ENCODE assay signal across 21 cellular contexts in the genomic region with DNA sequence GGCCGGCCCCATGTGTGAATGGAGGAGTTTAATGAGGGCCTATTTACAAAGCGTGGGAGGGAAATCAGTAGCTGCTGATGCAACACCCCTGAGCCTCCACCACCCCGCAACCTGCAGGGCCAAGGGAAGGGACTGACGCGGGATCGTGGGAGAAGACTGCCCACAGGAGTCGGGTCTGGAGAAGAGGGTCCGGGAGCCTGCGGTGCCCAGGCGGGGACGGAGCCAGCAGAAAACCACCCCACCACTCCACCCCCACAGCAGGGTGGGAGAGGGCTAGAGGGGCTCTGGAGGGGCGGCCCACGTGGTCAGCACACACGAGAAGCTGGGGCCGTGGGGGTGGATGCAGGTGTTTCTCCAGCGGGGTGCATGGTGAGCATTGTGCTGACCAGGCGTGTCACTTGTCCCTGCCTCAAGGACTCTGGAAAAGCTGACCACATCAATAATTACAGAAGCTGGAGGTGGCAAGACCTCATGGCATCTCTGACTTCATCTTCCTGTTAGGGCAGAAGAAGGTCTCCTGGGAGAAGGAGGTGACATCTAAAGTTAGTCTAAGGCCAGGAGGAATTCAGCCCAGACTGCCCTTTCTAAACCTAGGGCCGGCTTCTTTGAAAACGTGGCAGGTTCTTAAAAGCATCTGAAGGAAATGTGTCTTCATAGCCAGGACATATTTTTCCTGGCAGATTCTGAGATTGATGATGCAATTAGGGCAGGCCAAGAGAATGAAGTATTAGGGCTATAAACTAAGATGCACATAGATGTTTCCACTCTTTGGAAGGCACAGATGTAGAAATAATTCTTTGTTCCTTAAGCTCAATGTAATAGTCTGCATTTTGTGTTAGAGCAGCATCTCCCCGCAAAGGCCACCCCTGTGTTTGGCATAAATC.
DNase-seq lines count a peak whose midpoint lies in the region; ATAC-seq and TF ChIP-seq lines count a peak whose summit lies in the region.
"Had no signal": no experiment of that assay in that cellular context is flagged by ENCODE, and none has a peak within 500 bp of the region (broad histone marks: within the 10 kb centered on the region; RNA-seq: fewer than 3 reads in every experiment).

No MANE protein-coding gene starts in this region.

- peaks cover 26% of the 10 kb centered on the region for H3K4me1 Mint-ChIP-seq in glutamatergic neuron (ENCODE audit: low read depth, unreplicated experiment)
- H3K4me1 Mint-ChIP-seq: GM23338 had no signal

- no peak overlapping the region for H3K27ac ChIP-seq in right cardiac atrium (ENCODE audit: low read length)
- H3K27ac ChIP-seq in aorta (ENCODE audit: low read depth in 1 of 2, low read length in 2 of 2) = no peak overlapping the region
- H3K27ac ChIP-seq: KMS-11, prostate gland had no signal

- H3K4me3 Mint-ChIP-seq in glutamatergic neuron (ENCODE audit: unreplicated experiment) = no peak overlapping the region
- H3K4me3 Mint-ChIP-seq: CD8-positive, alpha-beta memory T cell; GM23338; immature natural killer cell; natural killer cell had no signal

- H3K36me3 ChIP-seq in aorta (ENCODE audit: control insufficient read depth in 1 of 2, insufficient read depth in 2 of 2, low read length in 1 of 2) = no peaks in the 10 kb centered on the region
- H3K36me3 ChIP-seq: prostate gland had no signal

- H3K27me3 Mint-ChIP-seq in glutamatergic neuron (ENCODE audit: unreplicated experiment) = peaks cover 15% of the 10 kb centered on the region
- H3K27me3 Mint-ChIP-seq: CD8-positive, alpha-beta memory T cell had no signal

- peak overlapping the region; percentile 22 for H3K27ac Mint-ChIP-seq in glutamatergic neuron (ENCODE audit: unreplicated experiment)
- H3K27ac Mint-ChIP-seq: GM23338, immature natural killer cell had no signal

- H3K9me3 ChIP-seq in right cardiac atrium (ENCODE audit: control insufficient read depth, low read length) = no peaks in the 10 kb centered on the region
- H3K9me3 ChIP-seq in aorta (ENCODE audit: control insufficient read depth, low read length) = no peaks in the 10 kb centered on the region
- H3K9me3 ChIP-seq: prostate gland had no signal

- ATAC-seq in right cardiac atrium (peak in 1 of 2 donors; percentile 31), Right ventricle myocardium inferior (no peak), aorta (ENCODE audit: low FRiP score) (peak; percentile 15), GM21576 (IDR thresholded peaks at IDR 0.05; ENCODE audit: unreplicated experiment) (no peak)
- ATAC-seq: natural killer cell had no signal

- intact Hi-C loops in right cardiac atrium (cut with DNase I) = no loop called here
- intact Hi-C loops in Right ventricle myocardium inferior (cut with DNase I) = no loop called here
- intact Hi-C loops in aorta (cut with DNase I) = no loop called here

- H3K4me1 ChIP-seq in right cardiac atrium (ENCODE audit: control insufficient read depth, insufficient read depth, low read length) = peaks cover 22% of the 10 kb centered on the region
- H3K4me1 ChIP-seq in aorta (ENCODE audit: control insufficient read depth in 1 of 2, insufficient read depth in 2 of 2, low read length in 2 of 2) = no peaks in the 10 kb centered on the region
- H3K4me1 ChIP-seq: prostate gland had no signal

- no peaks in the 10 kb centered on the region for H3K36me3 Mint-ChIP-seq in glutamatergic neuron (ENCODE audit: unreplicated experiment)
- H3K36me3 Mint-ChIP-seq: natural killer cell had no signal

- WGBS in right cardiac atrium = 85% methylated on average over 20 of the region's 20 CpGs
- 76% methylated on average over 20 of the region's 20 CpGs for WGBS in aorta, 2 donors

- no peak overlapping the region for H3K4me3 ChIP-seq in right cardiac atrium (ENCODE audit: low read length)
- no peak overlapping the region for H3K4me3 ChIP-seq in cardiac fibroblast (replicated peaks in 1 of 2; ENCODE audit: low read depth in 2 of 2, low read length in 2 of 2)
- H3K4me3 ChIP-seq in aorta (ENCODE audit: low read length in 2 of 2) = no peak overlapping the region
- H3K4me3 ChIP-seq: GM23338, prostate gland had no signal

- TF ChIP-seq CTCF in cardiac fibroblast (IDR thresholded peaks at IDR 0.05; ENCODE audit: low read depth, low read length) (no peak), glutamatergic neuron (IDR thresholded peaks at IDR 0.05; ENCODE audit: partially characterized antibody, unreplicated experiment) (no peak)

- peaks cover 1% of the 10 kb centered on the region for H3K9me3 Mint-ChIP-seq in glutamatergic neuron (ENCODE audit: unreplicated experiment)
- H3K9me3 Mint-ChIP-seq: CD8-positive, alpha-beta memory T cell; GM23338; immature natural killer cell; natural killer cell had no signal

- H3K27me3 ChIP-seq in right cardiac atrium (ENCODE audit: control insufficient read depth, insufficient read depth) (no peaks in the 10 kb centered on the region), aorta (ENCODE audit: control insufficient read depth in 1 of 2, insufficient read depth in 2 of 2, low read length in 1 of 2) (no peaks in the 10 kb centered on the region)

- DNase-seq in right cardiac atrium (peak in 2 of 3 donors; percentile 48 to 51), Right ventricle myocardium inferior (ENCODE audit: missing footprints) (no peak), cardiac fibroblast (ENCODE audit: low read depth in 2 of 2) (peak; percentile 52 to 66), glutamatergic neuron (no peak), aorta (no peak), AML-193 (lab: John Stamatoyannopoulos, UW) (no peak), NK-92 (lab: John Stamatoyannopoulos, UW; ENCODE audit: unreplicated experiment) (no peak)
- DNase-seq: activated effector memory CD4-positive, alpha-beta T cell treated with anti-CD3 and anti-CD28 coated beads, Interleukin-2, amount 50 U/mL, for 16 hours; amniotic stem cell; CD8-positive, alpha-beta memory T cell; cerebellar nuclear complex; immature natural killer cell; natural killer cell; NCI-H1092 treated with DMSO at 0.1 percent for 48 hours; NCI-H526 treated with DMSO at 0.1 percent for 48 hours; OCI-M1; trophoblast cell had no signal

Comparison
In these comparisons a context has a peak if more than half of its experiments do, and no peak if none do; other contexts are left out.
1. DNase-seq: peak in right cardiac atrium (2 of 3) and cardiac fibroblast (2 of 2); none in Right ventricle myocardium inferior (single experiment), glutamatergic neuron (single experiment), aorta (0 of 2), AML-193 (0 of 2) and NK-92 (single experiment).